Comparison of ENCODE assay signal across 12 cellular contexts in the genomic region with DNA sequence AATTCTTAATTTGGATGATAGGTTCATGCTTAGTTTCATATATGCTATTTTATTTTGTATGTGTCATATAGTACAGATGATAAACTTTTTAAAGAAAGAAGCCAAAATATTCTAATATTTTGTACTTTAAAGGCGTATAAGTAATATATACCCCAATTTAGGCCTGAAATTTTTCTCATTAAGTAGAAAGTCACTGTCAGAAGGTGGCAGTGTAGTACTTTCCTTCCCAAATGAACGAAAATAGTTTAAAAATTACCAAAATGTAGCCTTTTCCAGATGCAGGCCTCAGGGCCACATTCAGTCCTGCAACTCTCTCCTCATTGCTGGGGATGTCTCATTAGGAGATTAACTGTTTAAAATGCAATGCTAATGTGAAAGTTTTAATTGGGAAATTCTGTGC.
DNase-seq lines count a peak whose midpoint lies in the region; FAIRE-seq and TF ChIP-seq lines count a peak whose summit lies in the region.
"Had no signal": no experiment of that assay in that cellular context is flagged by ENCODE, and none has a peak within 500 bp of the region (broad histone marks: within the 10 kb centered on the region; RNA-seq: fewer than 3 reads in every experiment).

No MANE protein-coding gene starts in this region.

- H4K8ac ChIP-seq in H1 (ENCODE audit: extremely low read depth, insufficient read depth, low read length), result no peak overlapping the region

- no peak overlapping the region for H3K27ac Mint-ChIP-seq in neural crest cell (ENCODE audit: unreplicated experiment)
- H3K27ac Mint-ChIP-seq: activated CD4-positive, alpha-beta T cell treated with anti-CD3 and anti-CD28 coated beads, Interleukin-2, amount 10 ng/mL, durations not matched to agents 24 days and 14 days had no signal

- H3K23ac ChIP-seq in H1 (ENCODE audit: insufficient read length), result no peak overlapping the region

- no peak overlapping the region for H2BK120ac ChIP-seq in H1 (replicated peaks; ENCODE audit: low read depth, low read length)

- H3K36me3 ChIP-seq in NT2/D1 (ENCODE audit: insufficient read depth, insufficient read length, low read length) (no peaks in the 10 kb centered on the region), H1 (ENCODE audit: control insufficient read depth in 2 of 4, insufficient read depth in 4 of 4, low read length in 3 of 4) (no peaks in the 10 kb centered on the region)
- H3K36me3 ChIP-seq: lower lobe of right lung had no signal

- FAIRE-seq in G401.6 (lab: Jason Lieb, UNC) (peak; percentile 79), H1 (lab: Jason Lieb, UNC) (no peak)

- H3K4me3 ChIP-seq in NT2/D1 (ENCODE audit: insufficient read length, low read depth) (no peak overlapping the region), H1 (ENCODE audit: extremely low read depth in 1 of 4, insufficient read depth in 2 of 4, low read depth in 3 of 4, low read length in 4 of 4) (no peak overlapping the region)
- H3K4me3 ChIP-seq: lower lobe of right lung had no signal

- 46% methylated on average over 2 of the region's 2 CpGs; no CpG with 5 or more reads in 1 of the 2 experiments for WGBS in H1 (ENCODE audit: extremely low coverage in 1 of 2, insufficient coverage in 1 of 2, insufficient read length in 1 of 2, insufficient replicate concordance in 2 of 2, low coverage in 1 of 2, low lambda C conversion rate in 2 of 2, missing lambda C conversion rate in 1 of 2), 2 experiments

- H3K79me2 ChIP-seq in H1 (ENCODE audit: control insufficient read depth in 1 of 2, insufficient read depth in 2 of 2, low read length in 2 of 2), result no peaks in the 10 kb centered on the region

- H3K27ac ChIP-seq in H1 (ENCODE audit: low read depth, low read length), result no peak overlapping the region
- H3K27ac ChIP-seq: lower lobe of right lung had no signal

- H3K23me2 ChIP-seq in H1 (ENCODE audit: low read depth, low read length), result no peaks in the 10 kb centered on the region

- TF ChIP-seq EP300 in H1 (IDR thresholded peaks at IDR 0.05; ENCODE audit: borderline replicate concordance in 1 of 2, low read depth in 2 of 2, low read length in 2 of 2), result no peak

- H3K4me3 Mint-ChIP-seq in neural crest cell, result no peak overlapping the region
- H3K4me3 Mint-ChIP-seq: activated CD4-positive, alpha-beta T cell treated with anti-CD3 and anti-CD28 coated beads, Interleukin-2, amount 10 ng/mL, durations not matched to agents 24 days and 14 days; central memory CD8-positive, alpha-beta T cell had no signal

- H3K18ac ChIP-seq in H1 (ENCODE audit: extremely low read depth, low read length), result no peak overlapping the region

- H3K4me2 ChIP-seq in H1 (ENCODE audit: insufficient read depth in 1 of 2, low read depth in 2 of 2, low read length in 2 of 2), result no peak overlapping the region

- DNase-seq in NT2/D1 (ENCODE audit: low read depth, low spot score) (peak; percentile 6), H1 (ENCODE audit: low read depth in 1 of 2, low spot score in 2 of 2) (no peak), neural crest cell (ENCODE audit: low read depth, low spot score) (no peak), HuH-7 (ENCODE audit: low spot score) (no peak), occipital lobe (lab: John Stamatoyannopoulos, UW) (no peak), HK-2 (ENCODE audit: unreplicated experiment) (no peak)
- no peak for DNase-seq in activated CD8-positive, alpha-beta memory T cell treated with anti-CD3 and anti-CD28 coated beads, Interleukin-2, amount 50 U/mL, for 48 hours
- DNase-seq: activated CD4-positive, alpha-beta T cell treated with anti-CD3 and anti-CD28 coated beads, Interleukin-2, amount 10 ng/mL, durations not matched to agents 24 days and 14 days; lower lobe of right lung; NCI-H146 had no signal

- no peak overlapping the region for H4K5ac ChIP-seq in H1 (ENCODE audit: insufficient read length, low read depth, low read length)

- TF ChIP-seq POLR2A in H1 (IDR thresholded peaks at IDR 0.05; ENCODE audit: control extremely low read depth in 1 of 2, low read depth in 2 of 2, low read length in 2 of 2), result no peak

- TF ChIP-seq CTCF in H1 (IDR thresholded peaks at IDR 0.05; ENCODE audit: control extremely low read depth in 1 of 3, insufficient read depth in 1 of 3, low read depth in 1 of 3, low read length in 3 of 3), result peak in 2 of 3 experiments; percentile 22 to 35; a peak in 2 of 4 replicates
- peak; percentile 59 for TF ChIP-seq CTCF in neural crest cell (conservative IDR thresholded peaks at IDR 0.05)

- H2AFZ ChIP-seq in H1 (ENCODE audit: low read length), result no peak overlapping the region

- H2BK5ac ChIP-seq in H1 (ENCODE audit: low read depth, low read length), result no peak overlapping the region

- H3K27me3 ChIP-seq in NT2/D1 (ENCODE audit: insufficient read depth, insufficient read length), result no peaks in the 10 kb centered on the region
- H3K27me3 ChIP-seq in H1 (replicated peaks in 1 of 4; ENCODE audit: control insufficient read depth in 3 of 4, extremely low read depth in 1 of 4, insufficient read depth in 3 of 4, low read length in 3 of 4), result peaks cover 0 to 1% (median 0%) of the 10 kb centered on the region in 4 experiments; a peak in 1 of 7 replicates

- no peak overlapping the region for H2BK15ac ChIP-seq in H1 (ENCODE audit: low read length)

- no peaks in the 10 kb centered on the region for H3K36me3 Mint-ChIP-seq in neural crest cell (ENCODE audit: low read depth)

- H3K9ac ChIP-seq in NT2/D1 (ENCODE audit: insufficient read length, low read depth), result no peak overlapping the region
- H3K9ac ChIP-seq in H1 (replicated peaks in 1 of 4; ENCODE audit: extremely low read depth in 1 of 4, low read depth in 3 of 4, low read length in 3 of 4), result no peak overlapping the region

- H3K9me3 ChIP-seq in NT2/D1 (ENCODE audit: insufficient read depth, low read length) (no peaks in the 10 kb centered on the region), H1 (ENCODE audit: insufficient read depth in 2 of 2, low read depth in 1 of 2, low read length in 1 of 2) (no peaks in the 10 kb centered on the region)
- H3K9me3 ChIP-seq: lower lobe of right lung had no signal

- CTCF ChIA-PET in H1 (lab: Charles Lee; ENCODE audit: partially characterized antibody), result interaction anchor here (1.2 kb wide), 1 partner anchor 12 kb away, joined by 8 read pairs; no protein-coding TSS in a partner anchor

- H3K14ac ChIP-seq in H1 (ENCODE audit: insufficient read length), result no peak overlapping the region

- no peaks in the 10 kb centered on the region for H3K4me1 Mint-ChIP-seq in neural crest cell
- H3K4me1 Mint-ChIP-seq: activated CD4-positive, alpha-beta T cell treated with anti-CD3 and anti-CD28 coated beads, Interleukin-2, amount 10 ng/mL, durations not matched to agents 24 days and 14 days; central memory CD8-positive, alpha-beta T cell had no signal

- H3K9me3 Mint-ChIP-seq in neural crest cell, result no peaks in the 10 kb centered on the region
- H3K9me3 Mint-ChIP-seq: activated CD4-positive, alpha-beta T cell treated with anti-CD3 and anti-CD28 coated beads, Interleukin-2, amount 10 ng/mL, durations not matched to agents 24 days and 14 days had no signal

- H4K91ac ChIP-seq in H1 (replicated peaks; ENCODE audit: insufficient read length, low read length), result no peak overlapping the region

- no peak overlapping the region for H2BK20ac ChIP-seq in H1 (ENCODE audit: low read length)

- H3K79me1 ChIP-seq in H1 (ENCODE audit: low read depth, low read length), result no peaks in the 10 kb centered on the region

- POLR2A ChIA-PET in H1 (lab: Charles Lee; ENCODE audit: partially characterized antibody), result no interaction called here

- no peak overlapping the region for H3K56ac ChIP-seq in H1 (replicated peaks; ENCODE audit: insufficient read length, low read depth, low read length)

- no peak overlapping the region for H2BK12ac ChIP-seq in H1 (ENCODE audit: low read depth, low read length)

- H3K4ac ChIP-seq in H1 (replicated peaks; ENCODE audit: insufficient read length, low read depth, low read length), result no peak overlapping the region

- H3K4me1 ChIP-seq in NT2/D1 (ENCODE audit: insufficient read depth, insufficient read length) (no peaks in the 10 kb centered on the region), H1 (replicated peaks in 1 of 4; ENCODE audit: control insufficient read depth in 3 of 4, insufficient read depth in 4 of 4, low read length in 3 of 4) (no peaks in the 10 kb centered on the region; a peak in 1 of 7 replicates)
- H3K4me1 ChIP-seq: lower lobe of right lung had no signal

- H4K20me1 ChIP-seq in H1 (replicated peaks in 1 of 2; ENCODE audit: control insufficient read depth in 1 of 2, insufficient read depth in 2 of 2, low read length in 2 of 2), result no peaks in the 10 kb centered on the region

- peak; percentile 68 to 74 for TF ChIP-seq RAD21 in H1 (IDR thresholded peaks at IDR 0.05 in 1 of 2, conservative IDR thresholded peaks at IDR 0.05 in 1 of 2; ENCODE audit: low read depth in 2 of 2, low read length in 2 of 2)

- no peaks in the 10 kb centered on the region for H3K27me3 Mint-ChIP-seq in neural crest cell (ENCODE audit: low read depth)
- H3K27me3 Mint-ChIP-seq: activated CD4-positive, alpha-beta T cell treated with anti-CD3 and anti-CD28 coated beads, Interleukin-2, amount 10 ng/mL, durations not matched to agents 24 days and 14 days; central memory CD8-positive, alpha-beta T cell had no signal

- H2AK5ac ChIP-seq in H1 (ENCODE audit: low read depth, low read length), result no peak overlapping the region

TF ChIP-seq in H1, 55 proteins besides CTCF, POLR2A, EP300 and RAD21:
- TF ChIP-seq TCF12 (IDR thresholded peaks at IDR 0.05; ENCODE audit: low read depth, low read length), result no peak
- TF ChIP-seq BACH1 (IDR thresholded peaks at IDR 0.05; ENCODE audit: low read length), result no peak
- no peak for TF ChIP-seq SP2 (IDR thresholded peaks at IDR 0.05; ENCODE audit: low read length)
- no peak for TF ChIP-seq JUND (IDR thresholded peaks at IDR 0.05; ENCODE audit: low read length)
- TF ChIP-seq KDM1A (IDR thresholded peaks at IDR 0.05; ENCODE audit: borderline replicate concordance, low read length), result no peak
- TF ChIP-seq TAF7 (optimal IDR thresholded peaks at IDR 0.05; ENCODE audit: borderline replicate concordance, low read depth, low read length), result peak; percentile 40
- TF ChIP-seq CBX8 (IDR thresholded peaks at IDR 0.05; ENCODE audit: borderline replicate concordance, low read depth, low read length), result no peak
